8 cellular contexts compared by ENCODE assay signal in the genomic region with DNA sequence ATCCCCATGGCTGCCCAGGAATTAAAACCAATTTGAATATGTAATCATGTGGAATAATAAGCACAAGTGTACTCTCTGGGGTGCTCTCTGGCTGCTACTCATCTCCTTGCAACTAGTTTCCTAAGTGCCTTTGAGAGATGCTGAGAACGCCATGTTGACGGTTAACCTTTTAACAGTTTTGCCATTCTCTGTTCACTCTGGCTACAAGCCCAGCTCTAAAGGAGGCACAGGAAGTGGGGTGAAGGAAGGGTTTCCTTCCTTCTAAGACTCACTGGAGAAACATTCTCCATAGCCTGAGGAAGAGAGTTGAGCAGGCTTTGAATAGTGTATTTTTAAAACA.
DNase-seq lines count a peak whose midpoint lies in the region; ATAC-seq and TF ChIP-seq lines count a peak whose summit lies in the region.

No MANE protein-coding gene starts in this region.

- intact Hi-C loops in activated T-helper 1 cell treated with anti-CD3 and anti-CD28 coated beads, Interleukin-12 subunit alpha, Interleukin-12 subunit beta, Interleukin-2, Interleukin-4 antibody, amounts not matched to agents 30 ng/mL and 10 ng/mL and 1 ng/mL, durations not matched to agents 14 hours and 24 hours and 36 hours (cut with micrococcal nuclease), result loop anchor here (2.0 to 10.0 kb wide), 4 partner anchors 222 to 1544 kb away; a partner anchor contains a TSS

- peak overlapping the region; percentile 57 for H3K4me3 Mint-ChIP-seq in activated T-helper 1 cell treated with anti-CD3 and anti-CD28 coated beads, Interleukin-12 subunit alpha, Interleukin-12 subunit beta, Interleukin-2, Interleukin-4 antibody, amounts not matched to agents 30 ng/mL and 10 ng/mL and 1 ng/mL, durations not matched to agents 14 hours and 24 hours and 36 hours

- peaks cover 13% of the 10 kb centered on the region for H3K9me3 Mint-ChIP-seq in activated T-helper 1 cell treated with anti-CD3 and anti-CD28 coated beads, Interleukin-12 subunit alpha, Interleukin-12 subunit beta, Interleukin-2, Interleukin-4 antibody, amounts not matched to agents 30 ng/mL and 10 ng/mL and 1 ng/mL, durations not matched to agents 14 hours and 24 hours and 36 hours

- TF ChIP-seq CTCF in HL-60 (IDR thresholded peaks at IDR 0.05; ENCODE audit: insufficient read depth, low read length), result no peak

- no peak for TF ChIP-seq POLR2A in erythroblast (IDR thresholded peaks at IDR 0.05; ENCODE audit: low read length)

- H3K27ac Mint-ChIP-seq in activated T-helper 1 cell treated with anti-CD3 and anti-CD28 coated beads, Interleukin-12 subunit alpha, Interleukin-12 subunit beta, Interleukin-2, Interleukin-4 antibody, amounts not matched to agents 30 ng/mL and 10 ng/mL and 1 ng/mL, durations not matched to agents 14 hours and 24 hours and 36 hours, result peak overlapping the region; percentile 82

- DNase-seq in COR-L47 (lab: John Stamatoyannopoulos, UW), result peak; percentile 6
- peak in 1 of 2 experiments; percentile 41 for DNase-seq in HL-60 (ENCODE audit: low read depth in 1 of 2, low spot score in 1 of 2)
- no peak for DNase-seq in activated T-helper 1 cell treated with anti-CD3 and anti-CD28 coated beads, Interleukin-12 subunit alpha, Interleukin-12 subunit beta, Interleukin-2, Interleukin-4 antibody, amounts not matched to agents 30 ng/mL and 10 ng/mL and 1 ng/mL, durations not matched to agents 14 hours and 24 hours and 36 hours (ENCODE audit: low spot score)
- no peak for DNase-seq in left lobe of liver (ENCODE audit: low spot score)
- no peak for DNase-seq in epidermal melanocyte (ENCODE audit: insufficient read length, low spot score)
- no peak for DNase-seq in HuH-7.5 (ENCODE audit: low spot score)
- DNase-seq in erythroblast (lab: John Stamatoyannopoulos, UW), result no peak

- peaks cover 2% of the 10 kb centered on the region for H3K36me3 Mint-ChIP-seq in activated T-helper 1 cell treated with anti-CD3 and anti-CD28 coated beads, Interleukin-12 subunit alpha, Interleukin-12 subunit beta, Interleukin-2, Interleukin-4 antibody, amounts not matched to agents 30 ng/mL and 10 ng/mL and 1 ng/mL, durations not matched to agents 14 hours and 24 hours and 36 hours (ENCODE audit: low read depth)

- H3K27ac ChIP-seq in HL-60 (replicated peaks), result peak overlapping the region; percentile 7; the same call in 1 of the 2 replicates

- no peaks in the 10 kb centered on the region for H3K27me3 ChIP-seq in HL-60 (ENCODE audit: insufficient read depth, poor library complexity, severe bottlenecking)

- ATAC-seq in left lobe of liver (peak; percentile 54), GM19467 (IDR thresholded peaks at IDR 0.05; ENCODE audit: unreplicated experiment) (no peak)

- H3K4me1 Mint-ChIP-seq in activated T-helper 1 cell treated with anti-CD3 and anti-CD28 coated beads, Interleukin-12 subunit alpha, Interleukin-12 subunit beta, Interleukin-2, Interleukin-4 antibody, amounts not matched to agents 30 ng/mL and 10 ng/mL and 1 ng/mL, durations not matched to agents 14 hours and 24 hours and 36 hours (ENCODE audit: low read depth), result peaks cover 45% of the 10 kb centered on the region

- peaks cover 7% of the 10 kb centered on the region for H3K27me3 Mint-ChIP-seq in activated T-helper 1 cell treated with anti-CD3 and anti-CD28 coated beads, Interleukin-12 subunit alpha, Interleukin-12 subunit beta, Interleukin-2, Interleukin-4 antibody, amounts not matched to agents 30 ng/mL and 10 ng/mL and 1 ng/mL, durations not matched to agents 14 hours and 24 hours and 36 hours (ENCODE audit: insufficient read depth)

- H3K4me3 ChIP-seq in HL-60 (replicated peaks; ENCODE audit: insufficient read depth, low read length), result no peak overlapping the region
